In genomic region chr2:241576293-241576654, GRCh38 we compare ENCODE assay signal across 1 cellular context.
TF ChIP-seq lines count a peak whose summit lies in the region.

No MANE protein-coding gene starts in this region.

TF ChIP-seq in K562, 482 proteins besides CTCF, POLR2A, EP300 and RAD21:
- TF ChIP-seq ZFP91 (CRISPR knock-in tag; IDR thresholded peaks at IDR 0.05) (no peak), POLR2G (IDR thresholded peaks at IDR 0.05; ENCODE audit: low read depth, low read length) (0 out of 2 replicates have a peak, but pooled peaks have one; percentile 19), ZNF124 (CRISPR knock-in tag; IDR thresholded peaks at IDR 0.05) (no peak), KAT2B (IDR thresholded peaks at IDR 0.05; ENCODE audit: low read depth, low read length) (no peak), TSC22D4 (tag; IDR thresholded peaks at IDR 0.05) (no peak)
